Comparison of ENCODE assay signal across 8 cellular contexts in the genomic region with DNA sequence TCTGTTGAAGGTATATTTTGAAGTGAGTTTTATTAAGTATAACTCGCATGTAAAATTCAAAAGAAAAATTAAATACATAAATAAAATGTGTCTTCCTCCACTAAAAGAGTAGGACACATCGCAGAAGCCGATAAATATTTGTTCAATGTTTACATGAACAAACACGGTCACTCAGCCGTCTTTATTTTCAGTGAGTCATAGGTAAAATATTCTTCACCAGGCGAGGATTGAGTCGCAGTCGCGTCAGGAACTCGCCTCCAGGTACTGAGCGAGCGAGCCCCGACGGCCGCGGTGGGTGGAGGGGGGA. TPM values are rescaled to one million over a fixed set of nuclear protein-coding genes. Genes with fewer than 3 reads are reported as not detected.
DNase-seq lines count a peak whose midpoint lies in the region; ATAC-seq and TF ChIP-seq lines count a peak whose summit lies in the region.

No MANE protein-coding gene starts in this region.

- H3K27me3 ChIP-seq in BE2C: no peaks in the 10 kb centered on the region

- peak overlapping the region; percentile 66 for H3K4me3 Mint-ChIP-seq in dendritic cell treated with granulocyte-macrophage colony-stimulating factor and Interleukin-4, amounts not matched to agents 40 ng/mL and 50 ng/mL, for 4 days
- H3K4me3 Mint-ChIP-seq in natural killer cell treated with Interleukin-12 subunit alpha and Interleukin-12 subunit beta and Interleukin-15 and Interleukin-18, amount 100 ng/mL, for 72 hours: peak overlapping the region; percentile 51

- peak overlapping the region; percentile 85 for H3K27ac Mint-ChIP-seq in dendritic cell treated with granulocyte-macrophage colony-stimulating factor and Interleukin-4, amounts not matched to agents 40 ng/mL and 50 ng/mL, for 4 days
- H3K27ac Mint-ChIP-seq in natural killer cell treated with Interleukin-12 subunit alpha and Interleukin-12 subunit beta and Interleukin-15 and Interleukin-18, amount 100 ng/mL, for 72 hours: peak overlapping the region; percentile 40 to 95

- DNase-seq in BE2C: no peak
- DNase-seq in LNCaP clone FGC (ENCODE audit: low read depth): no peak
- DNase-seq in natural killer cell treated with Interleukin-12 subunit alpha and Interleukin-12 subunit beta and Interleukin-15 and Interleukin-18, amount 100 ng/mL, for 72 hours (ENCODE audit: low spot score): no peak
- DNase-seq in stimulated activated CD4-positive, alpha-beta T cell treated with anti-CD3 and anti-CD28 coated beads, Interleukin-1b, Interleukin-23, amount 100 ng/mL, for 48 hours: no peak

- TF ChIP-seq CTCF in BE2C (IDR thresholded peaks at IDR 0.05; ENCODE audit: low read depth, low read length) (no peak), LNCaP clone FGC (IDR thresholded peaks at IDR 0.05; ENCODE audit: control insufficient read depth, extremely low read depth, insufficient read depth) (no peak)

- no peaks in the 10 kb centered on the region for H3K36me3 ChIP-seq in BE2C

- H3K4me3 ChIP-seq in BE2C (ENCODE audit: low read depth, low read length) (peak overlapping the region; percentile 57), LNCaP clone FGC (ENCODE audit: low read depth, low read length) (peak overlapping the region; percentile 78)

- no peaks in the 10 kb centered on the region for H3K36me3 Mint-ChIP-seq in dendritic cell treated with granulocyte-macrophage colony-stimulating factor and Interleukin-4, amounts not matched to agents 40 ng/mL and 50 ng/mL, for 4 days (ENCODE audit: low read depth)
- no peaks in the 10 kb centered on the region for H3K36me3 Mint-ChIP-seq in natural killer cell treated with Interleukin-12 subunit alpha and Interleukin-12 subunit beta and Interleukin-15 and Interleukin-18, amount 100 ng/mL, for 72 hours

- no peaks in the 10 kb centered on the region for H3K4me1 ChIP-seq in BE2C

- H3K9me3 ChIP-seq in BE2C: no peaks in the 10 kb centered on the region

- H3K4me1 Mint-ChIP-seq in dendritic cell treated with granulocyte-macrophage colony-stimulating factor and Interleukin-4, amounts not matched to agents 40 ng/mL and 50 ng/mL, for 4 days (ENCODE audit: low read depth): peaks cover 31% of the 10 kb centered on the region
- H3K4me1 Mint-ChIP-seq in natural killer cell treated with Interleukin-12 subunit alpha and Interleukin-12 subunit beta and Interleukin-15 and Interleukin-18, amount 100 ng/mL, for 72 hours (ENCODE audit: low read depth in 2 of 2): peaks cover 4 to 12% of the 10 kb centered on the region in 2 donors

- ATAC-seq in natural killer cell treated with Interleukin-12 subunit alpha and Interleukin-12 subunit beta and Interleukin-15 and Interleukin-18, amount 100 ng/mL, for 72 hours: no peak
- ATAC-seq in GM19455 (IDR thresholded peaks at IDR 0.05; ENCODE audit: unreplicated experiment) (no peak), GM21390 (IDR thresholded peaks at IDR 0.05; ENCODE audit: unreplicated experiment) (no peak), GM21529 (IDR thresholded peaks at IDR 0.05; ENCODE audit: unreplicated experiment) (no peak)

- H3K27me3 Mint-ChIP-seq in dendritic cell treated with granulocyte-macrophage colony-stimulating factor and Interleukin-4, amounts not matched to agents 40 ng/mL and 50 ng/mL, for 4 days: no peaks in the 10 kb centered on the region
- H3K27me3 Mint-ChIP-seq in natural killer cell treated with Interleukin-12 subunit alpha and Interleukin-12 subunit beta and Interleukin-15 and Interleukin-18, amount 100 ng/mL, for 72 hours: peaks cover 0 to 18% of the 10 kb centered on the region in 2 donors

- intact Hi-C loops in dendritic cell treated with granulocyte-macrophage colony-stimulating factor and Interleukin-4, amounts not matched to agents 40 ng/mL and 50 ng/mL, for 4 days (cut with micrococcal nuclease): no loop called here

- H3K9me3 Mint-ChIP-seq in dendritic cell treated with granulocyte-macrophage colony-stimulating factor and Interleukin-4, amounts not matched to agents 40 ng/mL and 50 ng/mL, for 4 days: no peaks in the 10 kb centered on the region
- H3K9me3 Mint-ChIP-seq in natural killer cell treated with Interleukin-12 subunit alpha and Interleukin-12 subunit beta and Interleukin-15 and Interleukin-18, amount 100 ng/mL, for 72 hours: no peaks in the 10 kb centered on the region

RNA-seq across cellular contexts. Expression of a gene that starts 0.3 kb away (rescaled TPM):
- polyA plus RNA-seq in BE2C (2012; ENCODE audit: insufficient read depth, insufficient read length, low read depth): 135 TPM
- total RNA-seq in natural killer cell treated with Interleukin-12 subunit alpha and Interleukin-12 subunit beta and Interleukin-15 and Interleukin-18, amount 100 ng/mL, for 72 hours: 10 to 100 TPM; 47.2 to 62.5 TPM

RNA-seq across cellular contexts. Expression of a gene that starts 3.9 kb away (rescaled TPM):
- polyA plus RNA-seq in BE2C (2012; ENCODE audit: insufficient read depth, insufficient read length, low read depth): 1.0 TPM
- total RNA-seq in natural killer cell treated with Interleukin-12 subunit alpha and Interleukin-12 subunit beta and Interleukin-15 and Interleukin-18, amount 100 ng/mL, for 72 hours: 1 to 10 TPM; 2.7 to 2.9 TPM

RNA-seq across cellular contexts. Expression of a gene that starts 44.6 kb away (rescaled TPM):
- polyA plus RNA-seq in BE2C (2012; ENCODE audit: insufficient read depth, insufficient read length, low read depth): 0.40 TPM
- total RNA-seq in natural killer cell treated with Interleukin-12 subunit alpha and Interleukin-12 subunit beta and Interleukin-15 and Interleukin-18, amount 100 ng/mL, for 72 hours: 1 to 10 TPM in 1 of 2 donors, not detected in 1; 1.4 TPM

RNA-seq across cellular contexts. Expression of a gene that starts 44.6 kb away (rescaled TPM):
- 4.2 TPM for polyA plus RNA-seq in BE2C (2012; ENCODE audit: insufficient read depth, insufficient read length, low read depth)
- 10 to 100 TPM; 12.4 to 17.4 TPM for total RNA-seq in natural killer cell treated with Interleukin-12 subunit alpha and Interleukin-12 subunit beta and Interleukin-15 and Interleukin-18, amount 100 ng/mL, for 72 hours

RNA-seq across cellular contexts. Expression of a gene that starts 44.9 kb away (rescaled TPM):
- 12.8 TPM for polyA plus RNA-seq in BE2C (2012; ENCODE audit: insufficient read depth, insufficient read length, low read depth)
- 10 to 100 TPM; 34.5 to 36.1 TPM for total RNA-seq in natural killer cell treated with Interleukin-12 subunit alpha and Interleukin-12 subunit beta and Interleukin-15 and Interleukin-18, amount 100 ng/mL, for 72 hours
